17 cellular contexts compared by ENCODE assay signal in genomic region chr18:22173928-22174301, GRCh38. TPM values are rescaled to one million over a fixed set of nuclear protein-coding genes. Genes with fewer than 3 reads are reported as not detected.
A peak's percentile ranks its signal among the peaks of the same experiment; 100 is the strongest.
DNase-seq lines count a peak whose midpoint lies in the region; ATAC-seq and TF ChIP-seq lines count a peak whose summit lies in the region.
"Had no signal": no experiment of that assay in that cellular context is flagged by ENCODE, and none has a peak within 500 bp of the region (broad histone marks: within the 10 kb centered on the region; RNA-seq: fewer than 3 reads in every experiment).

No MANE protein-coding gene starts in this region.

- peaks cover 0 to 5% (median 0%) of the 10 kb centered on the region in 4 donors for H3K9me3 ChIP-seq in Peyer's patch
- H3K9me3 ChIP-seq in mucosa of rectum (ENCODE audit: control insufficient read depth in 2 of 2, low read length in 2 of 2) = no peaks in the 10 kb centered on the region

- H3K27ac ChIP-seq in Peyer's patch (peak overlapping the region in 3 of 4 donors; percentile 16 to 96 (median 95)), coronary artery (peak overlapping the region; percentile 97 to 99), mucosa of rectum (ENCODE audit: low read depth in 2 of 2, low read length in 2 of 2) (peak overlapping the region; percentile 77 to 84)

- DNase-seq in Peyer's patch (no peak), coronary artery (ENCODE audit: low spot score) (no peak), type B pancreatic cell (ENCODE audit: extremely low spot score, unreplicated experiment) (no peak), activated T-cell treated with anti-CD3 and anti-CD28 coated beads for 4 hours (no peak)
- DNase-seq in activated T-cell treated with anti-CD3 and anti-CD28 coated beads, Interleukin-2, amount 50 U/mL, for 72 hours = no peak
- DNase-seq: activated T-cell treated with anti-CD3 and anti-CD28 coated beads, Interleukin-2, amount 50 U/mL, for 4 hours; CD8-positive, alpha-beta T cell; GF-D8; hippocampal formation; NCI-H1417 treated with DMSO at 0.1 percent for 48 hours; OCI-M1; T-cell had no signal

- H3K36me3 Mint-ChIP-seq in type B pancreatic cell = peaks cover 36% of the 10 kb centered on the region
- H3K36me3 Mint-ChIP-seq in activated T-cell treated with anti-CD3 and anti-CD28 coated beads, Interleukin-2, amount 50 U/mL, for 72 hours (ENCODE audit: insufficient read depth in 2 of 2) = peaks cover 2% of the 10 kb centered on the region in 2 donors
- H3K36me3 Mint-ChIP-seq: memory B cell, T-cell had no signal

- H3K4me1 ChIP-seq in Peyer's patch (peaks cover 0 to 8% (median 2%) of the 10 kb centered on the region in 4 donors), mucosa of rectum (ENCODE audit: control insufficient read depth in 2 of 2, insufficient read depth in 2 of 2, low read length in 2 of 2) (peaks cover 11 to 14% of the 10 kb centered on the region in 2 donors)

- H3K4me3 ChIP-seq in Peyer's patch (peak overlapping the region in 3 of 4 donors; percentile 54 to 90 (median 87)), coronary artery (peak overlapping the region; percentile 90), mucosa of rectum (ENCODE audit: low read length in 2 of 2) (peak overlapping the region; percentile 77 to 83)

- H3K9ac ChIP-seq in mucosa of rectum (ENCODE audit: low read depth in 1 of 2, low read length in 2 of 2) = peak overlapping the region; percentile 68 to 99

- H3K27me3 Mint-ChIP-seq in type B pancreatic cell = peaks cover 81% of the 10 kb centered on the region
- H3K27me3 Mint-ChIP-seq in activated T-cell treated with anti-CD3 and anti-CD28 coated beads, Interleukin-2, amount 50 U/mL, for 72 hours (ENCODE audit: low read depth) = peaks cover 68% of the 10 kb centered on the region

- H3K27ac Mint-ChIP-seq in type B pancreatic cell = peak overlapping the region; percentile 85
- no peak overlapping the region for H3K27ac Mint-ChIP-seq in activated T-cell treated with anti-CD3 and anti-CD28 coated beads, Interleukin-2, amount 50 U/mL, for 72 hours
- H3K27ac Mint-ChIP-seq: CD8-positive, alpha-beta T cell; memory B cell; stimulated activated naive CD8-positive, alpha-beta T cell treated with anti-CD3 and anti-CD28 coated beads, Interleukin-15, Interleukin-2, amounts not matched to agents 100 ng/mL and 50 ng/mL, for 24 hours; T-cell had no signal

- H3K27me3 ChIP-seq in Peyer's patch (peaks cover 0 to 4% of the 10 kb centered on the region in 2 donors), mucosa of rectum (ENCODE audit: control insufficient read depth in 2 of 2, insufficient read depth in 2 of 2, low read length in 2 of 2) (peaks cover 2 to 7% of the 10 kb centered on the region in 2 donors)

- TF ChIP-seq CTCF in Peyer's patch (IDR thresholded peaks at IDR 0.05) = no peak
- no peak for TF ChIP-seq CTCF in coronary artery (IDR thresholded peaks at IDR 0.05)
- no peak for TF ChIP-seq CTCF in type B pancreatic cell (conservative IDR thresholded peaks at IDR 0.05)

- ATAC-seq in GM21360 (IDR thresholded peaks at IDR 0.05; ENCODE audit: unreplicated experiment) = no peak
- no peak for ATAC-seq in activated T-cell treated with anti-CD3 and anti-CD28 coated beads, Interleukin-2, amount 50 U/mL, for 72 hours (replicated peaks in 1 of 2)
- ATAC-seq: activated CD4-positive, CD25-positive, alpha-beta regulatory T cell treated with anti-CD3 and anti-CD28 coated beads, Interleukin-2, amount 50 U/mL, for 24 hours; activated T-cell treated with anti-CD3 and anti-CD28 coated beads, Interleukin-2, amount 50 U/mL, for 4 hours; CD8-positive, alpha-beta T cell; T-cell had no signal

- H3K9me3 Mint-ChIP-seq in type B pancreatic cell = no peaks in the 10 kb centered on the region
- no peaks in the 10 kb centered on the region for H3K9me3 Mint-ChIP-seq in activated T-cell treated with anti-CD3 and anti-CD28 coated beads, Interleukin-2, amount 50 U/mL, for 72 hours
- H3K9me3 Mint-ChIP-seq: activated T-cell treated with anti-CD3 and anti-CD28 coated beads, Interleukin-2, amount 50 U/mL, for 4 hours; CD8-positive, alpha-beta T cell; stimulated activated naive CD8-positive, alpha-beta T cell treated with anti-CD3 and anti-CD28 coated beads, Interleukin-15, Interleukin-2, amounts not matched to agents 100 ng/mL and 50 ng/mL, for 24 hours; T-cell had no signal

- H3K4me3 Mint-ChIP-seq in type B pancreatic cell = peak overlapping the region; percentile 86
- no peak overlapping the region for H3K4me3 Mint-ChIP-seq in activated T-cell treated with anti-CD3 and anti-CD28 coated beads, Interleukin-2, amount 50 U/mL, for 72 hours
- H3K4me3 Mint-ChIP-seq: activated T-cell treated with anti-CD3 and anti-CD28 coated beads, Interleukin-2, amount 50 U/mL, for 4 hours; CD8-positive, alpha-beta T cell; memory B cell; stimulated activated naive CD8-positive, alpha-beta T cell treated with anti-CD3 and anti-CD28 coated beads, Interleukin-15, Interleukin-2, amounts not matched to agents 100 ng/mL and 50 ng/mL, for 24 hours had no signal

- H3K36me3 ChIP-seq in Peyer's patch (peaks cover 0 to 5% (median 0%) of the 10 kb centered on the region in 3 donors), mucosa of rectum (ENCODE audit: control insufficient read depth in 2 of 2, insufficient read depth in 2 of 2, low read length in 2 of 2) (peaks cover 2 to 15% of the 10 kb centered on the region in 2 donors)

- TF ChIP-seq POLR2A in Peyer's patch (IDR thresholded peaks at IDR 0.05) = no peak

- H3K4me1 Mint-ChIP-seq in type B pancreatic cell (ENCODE audit: unreplicated experiment) = peaks cover 14% of the 10 kb centered on the region
- H3K4me1 Mint-ChIP-seq in activated T-cell treated with anti-CD3 and anti-CD28 coated beads, Interleukin-2, amount 50 U/mL, for 72 hours (ENCODE audit: low read depth) = peaks cover 13% of the 10 kb centered on the region

RNA-seq across cellular contexts. Expression of gene GATA6, which starts 4.5 kb away (rescaled TPM):
- total RNA-seq in Peyer's patch (100 to 1,000 TPM in 3 of 4 donors, 10 to 100 TPM in 1; 24.8 to 127 (median 114) TPM), type B pancreatic cell (ENCODE audit: low replicate concordance) (37.7 and 39.8 TPM in 2 replicates)
- under 1 TPM; 0.39 to 0.43 TPM for total RNA-seq in activated T-cell treated with anti-CD3 and anti-CD28 coated beads, Interleukin-2, amount 50 U/mL, for 72 hours

Comparison
In these comparisons a context has a peak if more than half of its experiments do, and no peak if none do; other contexts are left out.
1. RNA of gene GATA6, which starts 4.5 kb away (total RNA-seq): 24.8 to 127 TPM in Peyer's patch and 37.7 to 39.8 TPM in type B pancreatic cell; 0.39 to 0.43 TPM in activated T-cell treated with anti-CD3 and anti-CD28 coated beads, Interleukin-2, amount 50 U/mL, for 72 hours; every median in the first group is over 10 times any median in the second.
2. Peak in every context shown above with its lines, with median percentiles within 50 percentile points of each other: H3K27ac ChIP-seq and H3K4me3 ChIP-seq.